23 cellular contexts compared by ENCODE assay signal in genomic region chr10:104449402-104449801, GRCh38.
DNase-seq lines count a peak whose midpoint lies in the region; ATAC-seq and TF ChIP-seq lines count a peak whose summit lies in the region.
"Had no signal": no experiment of that assay in that cellular context is flagged by ENCODE, and none has a peak within 500 bp of the region (broad histone marks: within the 10 kb centered on the region; RNA-seq: fewer than 3 reads in every experiment).

No MANE protein-coding gene starts in this region.

- CTCF ChIA-PET in naive thymus-derived CD4-positive, alpha-beta T cell (lab: Charles Lee) = no interaction called here
- CTCF ChIA-PET in activated CD4-positive, alpha-beta T cell treated with anti-CD3 and anti-CD28 coated beads for 36 hours (lab: Charles Lee) = interaction anchor here (0.5 kb wide), 1 partner anchor 73 kb away, joined by 4 read pairs; no protein-coding TSS in a partner anchor

- H3K4me3 ChIP-seq in GM23338 (no peak overlapping the region), adipocyte (ENCODE audit: low read length) (no peak overlapping the region), fibroblast of the aortic adventitia (ENCODE audit: low read depth, low read length) (no peak overlapping the region), thoracic aorta (no peak overlapping the region)
- H3K4me3 ChIP-seq in naive thymus-derived CD4-positive, alpha-beta T cell (ENCODE audit: low read length) = no peak overlapping the region
- H3K4me3 ChIP-seq: adrenal gland, BLaER1, upper lobe of right lung had no signal

- H3K4me1 ChIP-seq in GM23338 (ENCODE audit: insufficient read depth) = no peaks in the 10 kb centered on the region
- H3K4me1 ChIP-seq in adipocyte (ENCODE audit: control insufficient read depth, insufficient read depth, low read length) = peaks cover 23% of the 10 kb centered on the region
- H3K4me1 ChIP-seq in thoracic aorta (ENCODE audit: control insufficient read depth in 1 of 2, low read depth in 2 of 2) = peaks cover 46 to 83% of the 10 kb centered on the region in 2 donors
- H3K4me1 ChIP-seq in naive thymus-derived CD4-positive, alpha-beta T cell (ENCODE audit: control insufficient read depth in 2 of 2, insufficient read depth in 2 of 2, low read length in 2 of 2) = no peaks in the 10 kb centered on the region
- H3K4me1 ChIP-seq: Caco-2, upper lobe of right lung had no signal

- DNase-seq in GM23338 (ENCODE audit: low spot score) (no peak), adipocyte (ENCODE audit: low read depth) (peak; percentile 44), fibroblast of the aortic adventitia (ENCODE audit: low read depth) (peak; percentile 56), thoracic aorta (ENCODE audit: low spot score) (no peak), anterior cingulate cortex (lab: John Stamatoyannopoulos, UW) (no peak)
- no peak for DNase-seq in naive thymus-derived CD4-positive, alpha-beta T cell
- DNase-seq in activated CD4-positive, alpha-beta T cell treated with anti-CD3 and anti-CD28 coated beads for 36 hours = no peak
- DNase-seq: activated CD4-positive, alpha-beta T cell treated with anti-CD3 and anti-CD28 coated beads, Interleukin-2, amount 50 U/mL, for 1 hour; adrenal gland; Caco-2; effector memory CD8-positive, alpha-beta T cell; immature natural killer cell; NCI-H187; NCI-H345; OCI-M1; retina; SHP77 treated with DMSO at 0.1 percent for 48 hours; stimulated activated CD4-positive, alpha-beta T cell treated with anti-CD3 and anti-CD28 coated beads, Interleukin-12 subunit alpha, Interleukin-12 subunit beta, amount 100 ng/mL, for 4 hours; upper lobe of right lung had no signal

- no peaks in the 10 kb centered on the region for H3K79me2 ChIP-seq in GM23338 (replicated peaks; ENCODE audit: insufficient read depth)

- H3K27me3 ChIP-seq in GM23338 (ENCODE audit: insufficient read depth) (no peaks in the 10 kb centered on the region), adipocyte (replicated peaks; ENCODE audit: control insufficient read depth, insufficient read depth, low read length) (no peaks in the 10 kb centered on the region), thoracic aorta (replicated peaks; ENCODE audit: insufficient read depth) (no peaks in the 10 kb centered on the region)
- no peaks in the 10 kb centered on the region for H3K27me3 ChIP-seq in naive thymus-derived CD4-positive, alpha-beta T cell (ENCODE audit: control insufficient read depth in 2 of 2, insufficient read depth in 2 of 2, low read length in 2 of 2)
- H3K27me3 ChIP-seq: adrenal gland, BLaER1, neutrophil, upper lobe of right lung had no signal

- no peak overlapping the region for H3K4me3 Mint-ChIP-seq in GM23338
- H3K4me3 Mint-ChIP-seq in naive thymus-derived CD4-positive, alpha-beta T cell = no peak overlapping the region
- no peak overlapping the region for H3K4me3 Mint-ChIP-seq in activated CD4-positive, alpha-beta T cell treated with anti-CD3 and anti-CD28 coated beads for 36 hours
- H3K4me3 Mint-ChIP-seq: effector memory CD8-positive, alpha-beta T cell; immature natural killer cell; T-helper 1 cell treated with Interleukin-12 subunit alpha and Interleukin-12 subunit beta and Interleukin-4 antibody, amounts not matched to agents 30 μg/mL and 1 μg/mL, for 36 hours had no signal

- no peaks in the 10 kb centered on the region for H3K36me3 Mint-ChIP-seq in GM23338 (ENCODE audit: low read depth)
- no peaks in the 10 kb centered on the region for H3K36me3 Mint-ChIP-seq in naive thymus-derived CD4-positive, alpha-beta T cell
- H3K36me3 Mint-ChIP-seq in activated CD4-positive, alpha-beta T cell treated with anti-CD3 and anti-CD28 coated beads for 36 hours (ENCODE audit: low read depth) = no peaks in the 10 kb centered on the region

- H3K9ac ChIP-seq in adipocyte (ENCODE audit: low read length) = no peak overlapping the region
- H3K9ac ChIP-seq: BLaER1 had no signal

- no peak overlapping the region for H3K4me2 ChIP-seq in GM23338

- H3K36me3 ChIP-seq in GM23338 (ENCODE audit: insufficient read depth) = no peaks in the 10 kb centered on the region
- H3K36me3 ChIP-seq in adipocyte (ENCODE audit: control insufficient read depth, insufficient read depth, low read length, severe bottlenecking) = no peaks in the 10 kb centered on the region
- H3K36me3 ChIP-seq in thoracic aorta = no peaks in the 10 kb centered on the region
- H3K36me3 ChIP-seq in naive thymus-derived CD4-positive, alpha-beta T cell (ENCODE audit: control insufficient read depth in 2 of 3, insufficient read depth in 3 of 3, low read length in 3 of 3) = no peaks in the 10 kb centered on the region
- H3K36me3 ChIP-seq: adrenal gland, BLaER1, neutrophil, upper lobe of right lung had no signal

- H3K4me1 Mint-ChIP-seq in GM23338 = peaks cover 6% of the 10 kb centered on the region
- no peaks in the 10 kb centered on the region for H3K4me1 Mint-ChIP-seq in naive thymus-derived CD4-positive, alpha-beta T cell
- no peaks in the 10 kb centered on the region for H3K4me1 Mint-ChIP-seq in activated CD4-positive, alpha-beta T cell treated with anti-CD3 and anti-CD28 coated beads for 36 hours
- H3K4me1 Mint-ChIP-seq: immature natural killer cell had no signal

- H2AFZ ChIP-seq in GM23338 = peak overlapping the region; percentile 11; the same call in 1 of the 2 replicates

- intact Hi-C loops in naive thymus-derived CD4-positive, alpha-beta T cell (cut with micrococcal nuclease) = no loop called here
- intact Hi-C loops in activated CD4-positive, alpha-beta T cell treated with anti-CD3 and anti-CD28 coated beads for 36 hours (cut with DNase I, micrococcal nuclease) = no loop called here

- no peaks in the 10 kb centered on the region for H3K9me3 Mint-ChIP-seq in GM23338
- no peaks in the 10 kb centered on the region for H3K9me3 Mint-ChIP-seq in naive thymus-derived CD4-positive, alpha-beta T cell
- H3K9me3 Mint-ChIP-seq in activated CD4-positive, alpha-beta T cell treated with anti-CD3 and anti-CD28 coated beads for 36 hours (ENCODE audit: low read depth) = no peaks in the 10 kb centered on the region
- H3K9me3 Mint-ChIP-seq: effector memory CD8-positive, alpha-beta T cell; immature natural killer cell; T-helper 1 cell treated with Interleukin-12 subunit alpha and Interleukin-12 subunit beta and Interleukin-4 antibody, amounts not matched to agents 30 μg/mL and 1 μg/mL, for 36 hours had no signal

- no peaks in the 10 kb centered on the region for H4K20me1 ChIP-seq in GM23338 (replicated peaks; ENCODE audit: insufficient read depth)
- H4K20me1 ChIP-seq: BLaER1 had no signal

- no peaks in the 10 kb centered on the region for H3F3A ChIP-seq in GM23338 (replicated peaks; ENCODE audit: low read depth)

- ATAC-seq in GM23338 = no peak
- no peak for ATAC-seq in thoracic aorta (ENCODE audit: insufficient number of reproducible peaks, low FRiP score, low read depth)
- no peak for ATAC-seq in naive thymus-derived CD4-positive, alpha-beta T cell
- no peak for ATAC-seq in activated CD4-positive, alpha-beta T cell treated with anti-CD3 and anti-CD28 coated beads for 36 hours
- ATAC-seq: effector memory CD8-positive, alpha-beta T cell; upper lobe of right lung had no signal

- peaks cover 5% of the 10 kb centered on the region; the same call in 1 of the 2 replicates for H3K9me2 ChIP-seq in GM23338 (ENCODE audit: insufficient read depth)

- H3K9me3 ChIP-seq in adipocyte (ENCODE audit: control insufficient read depth, low read length) (no peaks in the 10 kb centered on the region), thoracic aorta (no peaks in the 10 kb centered on the region)
- H3K9me3 ChIP-seq in naive thymus-derived CD4-positive, alpha-beta T cell (ENCODE audit: control insufficient read depth in 2 of 3, low read length in 3 of 3) = no peaks in the 10 kb centered on the region
- H3K9me3 ChIP-seq: adrenal gland, BLaER1, Caco-2, neutrophil, upper lobe of right lung had no signal

- no peak overlapping the region for H3K27ac Mint-ChIP-seq in GM23338
- no peak overlapping the region for H3K27ac Mint-ChIP-seq in naive thymus-derived CD4-positive, alpha-beta T cell
- H3K27ac Mint-ChIP-seq in activated CD4-positive, alpha-beta T cell treated with anti-CD3 and anti-CD28 coated beads for 36 hours = no peak overlapping the region
- H3K27ac Mint-ChIP-seq: effector memory CD8-positive, alpha-beta T cell; immature natural killer cell; T-helper 1 cell treated with Interleukin-12 subunit alpha and Interleukin-12 subunit beta and Interleukin-4 antibody, amounts not matched to agents 30 μg/mL and 1 μg/mL, for 36 hours had no signal

- no peak for TF ChIP-seq CTCF in GM23338 (conservative IDR thresholded peaks at IDR 0.05; ENCODE audit: low read depth in 2 of 2)
- no peak for TF ChIP-seq CTCF in fibroblast of the aortic adventitia (IDR thresholded peaks at IDR 0.05; ENCODE audit: insufficient read depth, low read length)
- no peak for TF ChIP-seq CTCF in thoracic aorta (IDR thresholded peaks at IDR 0.05)

- POLR2A ChIA-PET in naive thymus-derived CD4-positive, alpha-beta T cell (lab: Charles Lee) = no interaction called here
- POLR2A ChIA-PET in activated CD4-positive, alpha-beta T cell treated with anti-CD3 and anti-CD28 coated beads for 36 hours (lab: Charles Lee) = no interaction called here

- no peak overlapping the region for H3K27ac ChIP-seq in GM23338 (ENCODE audit: low read depth)
- peak overlapping the region; percentile 53 to 74 for H3K27ac ChIP-seq in thoracic aorta
- no peak overlapping the region for H3K27ac ChIP-seq in naive thymus-derived CD4-positive, alpha-beta T cell (ENCODE audit: low read depth, low read length)
- H3K27ac ChIP-seq: adrenal gland, BLaER1, HL-60, neutrophil, upper lobe of right lung had no signal

- H3K27me3 Mint-ChIP-seq in GM23338 (ENCODE audit: insufficient read depth, low read depth, poor library complexity) = no peaks in the 10 kb centered on the region
- H3K27me3 Mint-ChIP-seq in naive thymus-derived CD4-positive, alpha-beta T cell = peaks cover 21 to 29% (median 24%) of the 10 kb centered on the region in 5 donors
- H3K27me3 Mint-ChIP-seq in activated CD4-positive, alpha-beta T cell treated with anti-CD3 and anti-CD28 coated beads for 36 hours = peaks cover 17% of the 10 kb centered on the region

TF ChIP-seq in GM23338, 12 proteins besides CTCF, POLR2A, EP300 and RAD21 (continues in another document):
- no peak for TF ChIP-seq CREB1 (CRISPR knock-in tag; IDR thresholded peaks at IDR 0.05; ENCODE audit: low read depth)
- TF ChIP-seq JUNB (IDR thresholded peaks at IDR 0.05; ENCODE audit: unreplicated experiment) = no peak
- TF ChIP-seq ETS1 (IDR thresholded peaks at IDR 0.05) = no peak

Comparison
In these comparisons a context has a peak if more than half of its experiments do, and no peak if none do; other contexts are left out.
1. DNase-seq: peak in adipocyte (single experiment) and fibroblast of the aortic adventitia (single experiment); none in GM23338 (single experiment), thoracic aorta (single experiment), naive thymus-derived CD4-positive, alpha-beta T cell (0 of 9), activated CD4-positive, alpha-beta T cell treated with anti-CD3 and anti-CD28 coated beads for 36 hours (single experiment) and anterior cingulate cortex (0 of 58).
2. H3K27ac ChIP-seq: peak in thoracic aorta (2 of 2); none in GM23338 (single experiment) and naive thymus-derived CD4-positive, alpha-beta T cell (single experiment).